3 cellular contexts compared by ENCODE assay signal in the genomic region with DNA sequence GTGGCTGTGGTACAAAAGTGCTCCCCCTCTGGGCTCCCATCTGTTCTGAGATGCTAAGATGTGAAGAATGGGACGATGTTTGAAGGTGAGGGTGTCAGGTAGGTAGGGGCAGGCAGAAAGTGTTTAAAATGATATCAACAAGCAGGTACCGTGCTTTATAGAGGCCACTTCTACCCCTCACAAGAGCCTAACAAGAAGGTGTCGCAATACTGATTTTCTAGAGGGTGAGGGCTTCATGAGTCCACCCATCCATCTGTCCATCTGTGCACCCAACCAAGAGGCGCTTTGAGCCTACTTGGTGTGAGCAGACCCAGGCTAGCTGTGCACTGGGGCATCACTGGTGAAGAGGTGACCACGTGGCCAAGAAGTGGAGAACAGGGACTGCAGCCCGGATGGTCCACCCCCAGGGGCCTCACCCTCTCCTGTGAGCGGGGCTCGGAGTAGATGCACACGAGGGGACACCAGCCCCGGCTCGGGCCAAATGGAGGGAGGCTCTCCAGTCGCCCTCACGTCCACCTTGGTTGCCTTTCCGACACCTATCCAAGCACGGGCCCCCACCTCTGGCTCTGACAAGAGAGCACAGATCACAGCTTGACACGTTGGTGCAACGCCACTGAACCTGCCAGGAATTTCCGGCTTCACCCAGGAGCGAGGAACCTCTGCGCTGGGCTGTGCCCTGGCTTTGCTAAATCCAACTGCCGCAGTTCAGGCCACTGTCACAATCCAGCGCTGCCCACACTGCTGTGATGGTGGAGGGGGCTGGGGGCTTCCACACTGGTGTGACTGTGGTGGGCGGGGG.
TF ChIP-seq lines count a peak whose summit lies in the region.

No MANE protein-coding gene starts in this region.

TF ChIP-seq in A549, 52 proteins besides CTCF, POLR2A, EP300 and RAD21:
- TF ChIP-seq CEBPB (IDR thresholded peaks at IDR 0.05) (peak; percentile 28 to 59; a peak in 2 of 4 replicates), FOXS1 (CRISPR knock-in tag; IDR thresholded peaks at IDR 0.05) (no peak)

TF ChIP-seq in IMR-90, 13 proteins besides CTCF, POLR2A, EP300 and RAD21:
- peak; percentile 87 for TF ChIP-seq CEBPB (IDR thresholded peaks at IDR 0.05; ENCODE audit: low read depth, low read length)
- TF ChIP-seq RFX5 (IDR thresholded peaks at IDR 0.05; ENCODE audit: low read depth, low read length) = no peak
TF ChIP-seq in IMR-90: peak in this region for 1.

TF ChIP-seq in GM12878, 131 proteins besides CTCF, POLR2A, EP300 and RAD21:
- TF ChIP-seq, protein P1, sequence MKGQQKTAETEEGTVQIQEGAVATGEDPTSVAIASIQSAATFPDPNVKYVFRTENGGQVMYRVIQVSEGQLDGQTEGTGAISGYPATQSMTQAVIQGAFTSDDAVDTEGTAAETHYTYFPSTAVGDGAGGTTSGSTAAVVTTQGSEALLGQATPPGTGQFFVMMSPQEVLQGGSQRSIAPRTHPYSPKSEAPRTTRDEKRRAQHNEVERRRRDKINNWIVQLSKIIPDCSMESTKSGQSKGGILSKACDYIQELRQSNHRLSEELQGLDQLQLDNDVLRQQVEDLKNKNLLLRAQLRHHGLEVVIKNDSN (IDR thresholded peaks at IDR 0.05; ENCODE audit: borderline replicate concordance, extremely low read length, insufficient read depth, low read depth, low read length) = no peak
- TF ChIP-seq IKZF2 (IDR thresholded peaks at IDR 0.05) (no peak), CEBPB (IDR thresholded peaks at IDR 0.05; ENCODE audit: borderline replicate concordance in 1 of 2, low read depth in 2 of 2, low read length in 2 of 2) (no peak), NR2C1 (IDR thresholded peaks at IDR 0.05) (no peak)
- TF ChIP-seq, protein P2, sequence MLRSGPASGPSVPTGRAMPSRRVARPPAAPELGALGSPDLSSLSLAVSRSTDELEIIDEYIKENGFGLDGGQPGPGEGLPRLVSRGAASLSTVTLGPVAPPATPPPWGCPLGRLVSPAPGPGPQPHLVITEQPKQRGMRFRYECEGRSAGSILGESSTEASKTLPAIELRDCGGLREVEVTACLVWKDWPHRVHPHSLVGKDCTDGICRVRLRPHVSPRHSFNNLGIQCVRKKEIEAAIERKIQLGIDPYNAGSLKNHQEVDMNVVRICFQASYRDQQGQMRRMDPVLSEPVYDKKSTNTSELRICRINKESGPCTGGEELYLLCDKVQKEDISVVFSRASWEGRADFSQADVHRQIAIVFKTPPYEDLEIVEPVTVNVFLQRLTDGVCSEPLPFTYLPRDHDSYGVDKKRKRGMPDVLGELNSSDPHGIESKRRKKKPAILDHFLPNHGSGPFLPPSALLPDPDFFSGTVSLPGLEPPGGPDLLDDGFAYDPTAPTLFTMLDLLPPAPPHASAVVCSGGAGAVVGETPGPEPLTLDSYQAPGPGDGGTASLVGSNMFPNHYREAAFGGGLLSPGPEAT (IDR thresholded peaks at IDR 0.05; ENCODE audit: low read depth) = no peak
TF ChIP-seq in GM12878: peak in this region for 0.
